In the genomic region with DNA sequence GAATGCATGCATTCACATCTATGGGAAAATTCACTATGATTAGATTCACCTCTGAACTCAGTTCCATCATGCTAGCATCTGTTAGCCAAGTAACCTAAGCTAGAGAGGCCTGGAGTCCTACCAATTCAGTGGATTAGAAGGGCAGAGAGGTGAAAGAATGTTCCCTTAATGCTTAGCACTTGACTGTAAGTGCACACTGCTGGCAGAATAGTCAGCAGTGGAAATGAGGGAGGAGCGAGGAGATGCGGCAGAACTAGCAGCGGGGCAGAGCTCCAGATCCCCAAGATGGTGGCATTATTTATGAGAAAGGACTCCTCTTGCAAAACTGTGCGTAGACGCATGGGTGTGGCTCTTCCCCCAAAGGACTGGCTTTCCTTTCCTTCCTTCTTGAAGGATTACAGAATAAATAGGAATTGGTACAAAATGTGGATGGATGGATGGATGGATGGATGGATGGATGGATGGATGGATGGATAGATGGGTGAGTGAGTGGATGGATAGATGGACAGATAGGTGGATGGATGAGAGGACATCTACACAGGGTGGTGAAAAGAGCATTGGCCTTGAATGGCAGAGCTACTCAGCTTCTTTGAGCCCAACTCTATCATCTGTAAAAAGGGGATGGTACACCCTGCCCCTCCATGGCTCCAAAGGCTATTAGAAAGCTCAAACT, we compare ENCODE assay signal across 15 cellular contexts.
DNase-seq lines count a peak whose midpoint lies in the region; ATAC-seq and TF ChIP-seq lines count a peak whose summit lies in the region.
"Had no signal": no experiment of that assay in that cellular context is flagged by ENCODE, and none has a peak within 500 bp of the region (broad histone marks: within the 10 kb centered on the region; RNA-seq: fewer than 3 reads in every experiment).

No MANE protein-coding gene starts in this region.

- peak overlapping the region; percentile 87 for H3K27ac Mint-ChIP-seq in activated naive CD4-positive, alpha-beta T cell treated with anti-CD3 and anti-CD28 coated beads, Interleukin-2, amount 10 ng/mL, durations not matched to agents 7 days and 5 days
- H3K27ac Mint-ChIP-seq in activated CD4-positive, alpha-beta memory T cell treated with anti-CD3 and anti-CD28 coated beads for 36 hours: peak overlapping the region; percentile 89

- in situ Hi-C loops in brain microvascular endothelial cell (cut with HindIII; ENCODE audit: low pct_ligation_motif_present, low sequenced_read_pairs): no loop called here

- intact Hi-C loops in activated CD4-positive, alpha-beta memory T cell treated with anti-CD3 and anti-CD28 coated beads for 36 hours (cut with micrococcal nuclease): loop anchor here (1.0 to 5.0 kb wide), 6 partner anchors 11 to 348 kb away; a partner anchor contains a TSS
- intact Hi-C loops in left ventricle myocardium superior (cut with micrococcal nuclease) (no loop called here), upper lobe of right lung (cut with DNase I) (no loop called here)

- peaks cover 39% of the 10 kb centered on the region for H3K4me1 ChIP-seq in upper lobe of right lung

- H3K4me3 ChIP-seq in upper lobe of right lung: no peak overlapping the region
- H3K4me3 ChIP-seq in brain microvascular endothelial cell (ENCODE audit: low read depth, low read length): no peak overlapping the region
- H3K4me3 ChIP-seq: sigmoid colon had no signal

- H3K9me3 Mint-ChIP-seq in activated naive CD4-positive, alpha-beta T cell treated with anti-CD3 and anti-CD28 coated beads, Interleukin-2, amount 10 ng/mL, durations not matched to agents 7 days and 5 days: peaks cover 6% of the 10 kb centered on the region
- no peaks in the 10 kb centered on the region for H3K9me3 Mint-ChIP-seq in activated CD4-positive, alpha-beta memory T cell treated with anti-CD3 and anti-CD28 coated beads for 36 hours

- peaks cover 30% of the 10 kb centered on the region for H3K36me3 Mint-ChIP-seq in activated naive CD4-positive, alpha-beta T cell treated with anti-CD3 and anti-CD28 coated beads, Interleukin-2, amount 10 ng/mL, durations not matched to agents 7 days and 5 days
- H3K36me3 Mint-ChIP-seq in activated CD4-positive, alpha-beta memory T cell treated with anti-CD3 and anti-CD28 coated beads for 36 hours: peaks cover 4% of the 10 kb centered on the region

- no peak overlapping the region for H3K4me3 Mint-ChIP-seq in activated naive CD4-positive, alpha-beta T cell treated with anti-CD3 and anti-CD28 coated beads, Interleukin-2, amount 10 ng/mL, durations not matched to agents 7 days and 5 days
- H3K4me3 Mint-ChIP-seq in activated CD4-positive, alpha-beta memory T cell treated with anti-CD3 and anti-CD28 coated beads for 36 hours: no peak overlapping the region

- H3K27me3 Mint-ChIP-seq in activated naive CD4-positive, alpha-beta T cell treated with anti-CD3 and anti-CD28 coated beads, Interleukin-2, amount 10 ng/mL, durations not matched to agents 7 days and 5 days: no peaks in the 10 kb centered on the region
- H3K27me3 Mint-ChIP-seq in activated CD4-positive, alpha-beta memory T cell treated with anti-CD3 and anti-CD28 coated beads for 36 hours: no peaks in the 10 kb centered on the region

- peak; percentile 92 for ATAC-seq in left ventricle myocardium superior
- peak; percentile 69 for ATAC-seq in upper lobe of right lung
- ATAC-seq in HG03159 (IDR thresholded peaks at IDR 0.05; ENCODE audit: unreplicated experiment): no peak
- ATAC-seq: esophagus mucosa had no signal

- no peak for DNase-seq in activated naive CD4-positive, alpha-beta T cell treated with anti-CD3 and anti-CD28 coated beads, Interleukin-2, amount 10 ng/mL, durations not matched to agents 7 days and 5 days
- DNase-seq in activated naive CD4-positive, alpha-beta T cell (lab: John Stamatoyannopoulos, UW): no peak
- no peak for DNase-seq in activated CD4-positive, alpha-beta memory T cell treated with anti-CD3 and anti-CD28 coated beads for 36 hours
- DNase-seq in left ventricle myocardium superior (no peak), upper lobe of right lung (no peak), brain microvascular endothelial cell (no peak)
- DNase-seq: activated CD4-positive, alpha-beta T cell treated with anti-CD3 and anti-CD28 coated beads, Interleukin-2, amount 50 U/mL, for 4 hours; DMS53; HCEC 1CT; NCI-H1436 treated with DMSO at 0.1 percent for 48 hours; sigmoid colon; stimulated activated CD4-positive, alpha-beta T cell treated with anti-CD3 and anti-CD28 coated beads, Interleukin-1b, Interleukin-23, amount 100 ng/mL, for 48 hours; T1000 had no signal

- H3K27ac ChIP-seq in upper lobe of right lung (no peak overlapping the region), brain microvascular endothelial cell (no peak overlapping the region)

- POLR2A ChIA-PET in activated CD4-positive, alpha-beta memory T cell treated with anti-CD3 and anti-CD28 coated beads for 36 hours (lab: Charles Lee): interaction anchor here (0.8 to 2.1 kb wide), 2 partner anchors 11 to 12 kb away, joined by 3 to 13 read pairs; no protein-coding TSS in a partner anchor

- no peaks in the 10 kb centered on the region for H3K9me3 ChIP-seq in upper lobe of right lung
- H3K9me3 ChIP-seq: sigmoid colon had no signal

- H3K27me3 ChIP-seq in upper lobe of right lung: no peaks in the 10 kb centered on the region
- H3K27me3 ChIP-seq in brain microvascular endothelial cell (replicated peaks): no peaks in the 10 kb centered on the region
- H3K27me3 ChIP-seq: sigmoid colon had no signal

- no peaks in the 10 kb centered on the region for H3K36me3 ChIP-seq in upper lobe of right lung
- H3K36me3 ChIP-seq in brain microvascular endothelial cell (replicated peaks): no peaks in the 10 kb centered on the region
- H3K36me3 ChIP-seq: sigmoid colon had no signal

- H3K4me1 Mint-ChIP-seq in activated naive CD4-positive, alpha-beta T cell treated with anti-CD3 and anti-CD28 coated beads, Interleukin-2, amount 10 ng/mL, durations not matched to agents 7 days and 5 days: peaks cover 92% of the 10 kb centered on the region
- H3K4me1 Mint-ChIP-seq in activated CD4-positive, alpha-beta memory T cell treated with anti-CD3 and anti-CD28 coated beads for 36 hours (ENCODE audit: low read depth): peaks cover 91% of the 10 kb centered on the region

- no peak for TF ChIP-seq CTCF in upper lobe of right lung (IDR thresholded peaks at IDR 0.05)
- TF ChIP-seq CTCF in brain microvascular endothelial cell (IDR thresholded peaks at IDR 0.05; ENCODE audit: low read depth, low read length, missing control alignments): no peak

- CTCF ChIA-PET in activated naive CD4-positive, alpha-beta T cell treated with anti-CD3 and anti-CD28 coated beads, Interleukin-2, amount 10 ng/mL, durations not matched to agents 7 days and 5 days (lab: Charles Lee): interaction anchor here (1.0 to 1.6 kb wide), 2 partner anchors 12 to 302 kb away, joined by 4 to 6 read pairs; no protein-coding TSS in a partner anchor
- CTCF ChIA-PET in activated CD4-positive, alpha-beta memory T cell treated with anti-CD3 and anti-CD28 coated beads for 36 hours (lab: Charles Lee): interaction anchor here (0.6 to 1.7 kb wide), 4 partner anchors 10 to 302 kb away, joined by 3 to 4 read pairs (median 3); no protein-coding TSS in a partner anchor
